ENCODE assay signal across 9 cellular contexts in genomic region chr12:45217846-45218245, GRCh38. TPM values are rescaled to one million over a fixed set of nuclear protein-coding genes. Genes with fewer than 3 reads are reported as not detected.
DNase-seq lines count a peak whose midpoint lies in the region; ATAC-seq and TF ChIP-seq lines count a peak whose summit lies in the region.
"Had no signal": no experiment of that assay in that cellular context is flagged by ENCODE, and none has a peak within 500 bp of the region (broad histone marks: within the 10 kb centered on the region; RNA-seq: fewer than 3 reads in every experiment).

No MANE protein-coding gene starts in this region.

- in situ Hi-C loops in G401 (cut with HindIII; ENCODE audit: low sequenced_read_pairs) = no loop called here

- peaks cover 2% of the 10 kb centered on the region for H3K4me1 ChIP-seq in urinary bladder (ENCODE audit: insufficient read depth)

- no peak for DNase-seq in activated naive CD4-positive, alpha-beta T cell treated with Interleukin-2 at 50 U/mL for 16 hours
- DNase-seq in activated naive CD8-positive, alpha-beta T cell treated with anti-CD3 and anti-CD28 coated beads for 36 hours = no peak
- no peak for DNase-seq in kidney epithelial cell (ENCODE audit: low read depth)
- no peak for DNase-seq in G401 (ENCODE audit: low spot score)

- no peak for TF ChIP-seq CTCF in kidney epithelial cell (IDR thresholded peaks at IDR 0.05; ENCODE audit: insufficient read depth, low read length, poor library complexity, severe bottlenecking)

- no peak overlapping the region for H3K27ac Mint-ChIP-seq in activated naive CD4-positive, alpha-beta T cell treated with anti-CD3 and anti-CD28 coated beads, Interleukin-2, amount 50 U/mL, for 24 hours
- no peak overlapping the region for H3K27ac Mint-ChIP-seq in activated naive CD8-positive, alpha-beta T cell treated with anti-CD3 and anti-CD28 coated beads for 36 hours

- H3K36me3 ChIP-seq in kidney epithelial cell (ENCODE audit: control insufficient read depth, insufficient read depth, low read length) (no peaks in the 10 kb centered on the region), urinary bladder (ENCODE audit: insufficient read depth) (no peaks in the 10 kb centered on the region)
- H3K36me3 ChIP-seq: tibial nerve had no signal

- H3K27me3 ChIP-seq in kidney epithelial cell (ENCODE audit: control insufficient read depth, insufficient read depth, low read length) = no peaks in the 10 kb centered on the region
- H3K27me3 ChIP-seq: tibial nerve had no signal

- no peak overlapping the region for H3K27ac ChIP-seq in urinary bladder (ENCODE audit: low read depth)

- WGBS in urinary bladder = 18% methylated on average over 2 of the region's 2 CpGs

- no peaks in the 10 kb centered on the region for H3K9me3 Mint-ChIP-seq in activated naive CD4-positive, alpha-beta T cell treated with anti-CD3 and anti-CD28 coated beads, Interleukin-2, amount 50 U/mL, for 24 hours
- no peaks in the 10 kb centered on the region for H3K9me3 Mint-ChIP-seq in activated naive CD8-positive, alpha-beta T cell treated with anti-CD3 and anti-CD28 coated beads for 36 hours

- H3K4me3 ChIP-seq in kidney epithelial cell (ENCODE audit: low read depth, low read length) (peak overlapping the region; percentile 92), urinary bladder (ENCODE audit: low read depth, low read length) (peak overlapping the region; percentile 83)

- peaks cover 62% of the 10 kb centered on the region for H3K4me1 Mint-ChIP-seq in activated naive CD4-positive, alpha-beta T cell treated with anti-CD3 and anti-CD28 coated beads, Interleukin-2, amount 50 U/mL, for 24 hours
- peaks cover 39% of the 10 kb centered on the region for H3K4me1 Mint-ChIP-seq in activated naive CD8-positive, alpha-beta T cell treated with anti-CD3 and anti-CD28 coated beads for 36 hours

- H3K27me3 Mint-ChIP-seq in activated naive CD4-positive, alpha-beta T cell treated with anti-CD3 and anti-CD28 coated beads, Interleukin-2, amount 50 U/mL, for 24 hours = no peaks in the 10 kb centered on the region
- no peaks in the 10 kb centered on the region for H3K27me3 Mint-ChIP-seq in activated naive CD8-positive, alpha-beta T cell treated with anti-CD3 and anti-CD28 coated beads for 36 hours

- no peak for ATAC-seq in GM18870 (IDR thresholded peaks at IDR 0.05; ENCODE audit: unreplicated experiment)
- ATAC-seq in GM19455 (IDR thresholded peaks at IDR 0.05; ENCODE audit: unreplicated experiment) = no peak

- H3K4me3 Mint-ChIP-seq in activated naive CD4-positive, alpha-beta T cell treated with anti-CD3 and anti-CD28 coated beads, Interleukin-2, amount 50 U/mL, for 24 hours = peak overlapping the region; percentile 97
- peak overlapping the region; percentile 91 for H3K4me3 Mint-ChIP-seq in activated naive CD8-positive, alpha-beta T cell treated with anti-CD3 and anti-CD28 coated beads for 36 hours

- no peaks in the 10 kb centered on the region for H3K36me3 Mint-ChIP-seq in activated naive CD4-positive, alpha-beta T cell treated with anti-CD3 and anti-CD28 coated beads, Interleukin-2, amount 50 U/mL, for 24 hours
- peaks cover 8% of the 10 kb centered on the region for H3K36me3 Mint-ChIP-seq in activated naive CD8-positive, alpha-beta T cell treated with anti-CD3 and anti-CD28 coated beads for 36 hours

RNA-seq across cellular contexts. Expression of gene ANO6, which starts 2.0 kb away (rescaled TPM):
- 10 to 100 TPM; 12.1 to 12.6 TPM for total RNA-seq in activated naive CD8-positive, alpha-beta T cell treated with anti-CD3 and anti-CD28 coated beads for 36 hours
- total RNA-seq in kidney epithelial cell (69.9 and 73.2 TPM in 2 replicates), urinary bladder (163 TPM)
- 63.7 TPM for polyA plus RNA-seq in urinary bladder
- total RNA-seq in G401 (2014; rRNA removed; shearing (Covaris generic)) = 13.2 and 25.8 TPM in 2 replicates
